ENCODE assay signal across 8 cellular contexts in genomic region chr20:63698739-63699465, GRCh38. TPM values are rescaled to one million over a fixed set of nuclear protein-coding genes. Genes with fewer than 3 reads are reported as not detected.
DNase-seq lines count a peak whose midpoint lies in the region; ATAC-seq, FAIRE-seq and TF ChIP-seq lines count a peak whose summit lies in the region.

No MANE protein-coding gene starts in this region.

- H3K27me3 ChIP-seq in HUES64 (ENCODE audit: insufficient read depth, low read length) (no peaks in the 10 kb centered on the region), astrocyte (ENCODE audit: insufficient read depth, low read length) (no peaks in the 10 kb centered on the region), stomach (no peaks in the 10 kb centered on the region)

- ATAC-seq in HG02678 (IDR thresholded peaks at IDR 0.05; ENCODE audit: unreplicated experiment) = no peak

- no peak for TF ChIP-seq POLR2A in stomach (IDR thresholded peaks at IDR 0.05)

- peaks cover 6% of the 10 kb centered on the region for H3K4me1 Mint-ChIP-seq in astrocyte (ENCODE audit: low read depth, unreplicated experiment)

- 0 out of 2 replicates have a peak, but pooled peaks cover 3% of the 10 kb centered on the region for H3K36me3 ChIP-seq in HUES64 (ENCODE audit: insufficient read depth, low read length)
- no peaks in the 10 kb centered on the region for H3K36me3 ChIP-seq in astrocyte (ENCODE audit: insufficient read depth, low read length)
- H3K36me3 ChIP-seq in kidney (ENCODE audit: control insufficient read depth in 1 of 2, insufficient read depth in 2 of 2, low read length in 2 of 2) = peaks cover 2 to 4% of the 10 kb centered on the region in 2 donors
- peaks cover 14 to 46% (median 40%) of the 10 kb centered on the region in 4 donors for H3K36me3 ChIP-seq in stomach

- H3K27ac Mint-ChIP-seq in astrocyte (ENCODE audit: unreplicated experiment) = peak overlapping the region; percentile 78

- peak; percentile 45 for FAIRE-seq in astrocyte (lab: Jason Lieb, UNC)
- FAIRE-seq in kidney (lab: Jason Lieb, UNC) = no peak
- FAIRE-seq in D721Med (lab: Jason Lieb, UNC) = no peak

- H3K9me3 Mint-ChIP-seq in astrocyte (ENCODE audit: unreplicated experiment) = no peaks in the 10 kb centered on the region

- no peaks in the 10 kb centered on the region for H4K20me1 ChIP-seq in astrocyte (ENCODE audit: insufficient read depth, low read length)

- H3K9ac ChIP-seq in HUES64 (ENCODE audit: low read depth, low read length) (no peak overlapping the region), astrocyte (ENCODE audit: low read length) (peak overlapping the region; percentile 72), kidney (ENCODE audit: low read length in 2 of 2) (no peak overlapping the region)

- H2AFZ ChIP-seq in astrocyte (ENCODE audit: low read depth, low read length) = no peak overlapping the region

- H3K4me3 ChIP-seq in AG10803 (ENCODE audit: low read length) (no peak overlapping the region), HUES64 (ENCODE audit: low read length) (no peak overlapping the region), astrocyte (ENCODE audit: insufficient read depth, low read depth, low read length) (no peak overlapping the region), kidney (ENCODE audit: low read length in 2 of 2) (no peak overlapping the region), stomach (peak overlapping the region in 1 of 4 donors; percentile 42)

- WGBS in HUES64 = 50% methylated on average over 19 of the region's 19 CpGs
- 24 to 49% (median 43%) methylated on average over 8 to 19 of the region's 19 CpGs for WGBS in stomach, 5 donors

- peaks cover 2% of the 10 kb centered on the region for H3K36me3 Mint-ChIP-seq in astrocyte (ENCODE audit: low read depth, unreplicated experiment)

- H3K27me3 Mint-ChIP-seq in astrocyte (ENCODE audit: low read depth, unreplicated experiment) = no peaks in the 10 kb centered on the region

- H3K4me2 ChIP-seq in astrocyte (ENCODE audit: low read length) = peak overlapping the region; percentile 82

- peak; percentile 16 for TF ChIP-seq EP300 in stomach (IDR thresholded peaks at IDR 0.05)

- H3K4me1 ChIP-seq in HUES64 (ENCODE audit: insufficient read depth, low read length) = peaks cover 8% of the 10 kb centered on the region
- H3K4me1 ChIP-seq in astrocyte (ENCODE audit: insufficient read depth, low read length) = peaks cover 36% of the 10 kb centered on the region
- peaks cover 0 to 14% of the 10 kb centered on the region in 2 donors for H3K4me1 ChIP-seq in kidney (ENCODE audit: control insufficient read depth in 1 of 2, insufficient read depth in 1 of 2, low read depth in 1 of 2, low read length in 2 of 2)
- H3K4me1 ChIP-seq in stomach = peaks cover 30 to 47% (median 44%) of the 10 kb centered on the region in 4 donors

- intact Hi-C loops in kidney (cut with DNase I) = no loop called here
- intact Hi-C loops in stomach (cut with DNase I; ENCODE audit: low total_unique reads) = no loop called here

- H3K27ac ChIP-seq in HUES64 (ENCODE audit: low read depth, low read length) (peak overlapping the region; percentile 63), astrocyte (ENCODE audit: low read depth, low read length) (peak overlapping the region; percentile 87), kidney (ENCODE audit: low read depth in 2 of 2, low read length in 2 of 2) (peak overlapping the region in 1 of 2 donors; percentile 32), stomach (peak overlapping the region; percentile 38 to 83 (median 57))

- H3K9me3 ChIP-seq in HUES64 (ENCODE audit: insufficient read depth, low read depth, low read length) (no peaks in the 10 kb centered on the region), astrocyte (ENCODE audit: insufficient read depth, low read depth, low read length) (no peaks in the 10 kb centered on the region), kidney (ENCODE audit: control insufficient read depth in 1 of 2, low read length in 2 of 2) (no peaks in the 10 kb centered on the region), stomach (no peaks in the 10 kb centered on the region)

- H3K4me3 Mint-ChIP-seq in astrocyte (ENCODE audit: unreplicated experiment) = no peak overlapping the region

- no peak for TF ChIP-seq CTCF in AG10803 (conservative IDR thresholded peaks at IDR 0.05; ENCODE audit: low read length)
- no peak for TF ChIP-seq CTCF in astrocyte (IDR thresholded peaks at IDR 0.05; ENCODE audit: insufficient read depth, low read depth, low read length)
- no peak for TF ChIP-seq CTCF in kidney (IDR thresholded peaks at IDR 0.05; ENCODE audit: borderline replicate concordance, extremely low read depth, insufficient read depth)
- TF ChIP-seq CTCF in stomach (IDR thresholded peaks at IDR 0.05) = no peak
- TF ChIP-seq CTCF in D721Med (IDR thresholded peaks at IDR 0.05; ENCODE audit: insufficient read depth, missing control alignments) = no peak

- DNase-seq in AG10803 (ENCODE audit: low read depth) = peak; percentile 86
- peak; percentile 86 for DNase-seq in astrocyte (ENCODE audit: low read depth)
- peak; percentile 95 for DNase-seq in kidney
- no peak for DNase-seq in stomach
- DNase-seq in C1 segment of cervical spinal cord (lab: John Stamatoyannopoulos, UW) = no peak
- no peak for DNase-seq in D721Med (ENCODE audit: insufficient read length, low spot score)

- H3K79me2 ChIP-seq in astrocyte (ENCODE audit: insufficient read depth, low read length) = peaks cover 21% of the 10 kb centered on the region

RNA-seq across cellular contexts. Expression of gene TNFRSF6B, which starts 2.5 kb away (rescaled TPM):
- polyA plus RNA-seq in HUES64 (2013, experiment 1 of 2) = 1.1 TPM
- polyA plus RNA-seq in HUES64 (2013, experiment 2 of 2) = 1.2 TPM
- 2.0 and 2.8 TPM in 2 replicates for total RNA-seq in astrocyte
- 64.5 TPM for total RNA-seq in kidney
- 2.4 TPM for polyA plus RNA-seq in kidney (ENCODE audit: insufficient read depth, low read depth, low replicate concordance)
- total RNA-seq in stomach = 10 to 100 TPM in 1 of 5 donors, 1 to 10 TPM in 3, not detected in 1; 1.1 to 16.9 (median 3.2) TPM
- 10 to 100 TPM in 1 of 3 donors, 1 to 10 TPM in 2; 8.5 to 26.2 (median 9.5) TPM for polyA plus RNA-seq in stomach

RNA-seq across cellular contexts. Expression of gene ARFRP1, which starts 8.9 kb away (rescaled TPM):
- polyA plus RNA-seq in HUES64 (2013, experiment 1 of 2) = 14.0 TPM
- polyA plus RNA-seq in HUES64 (2013, experiment 2 of 2) = 12.9 TPM
- 30.0 and 32.5 TPM in 2 replicates for total RNA-seq in astrocyte
- total RNA-seq in kidney = 71.2 TPM
- polyA plus RNA-seq in kidney (ENCODE audit: insufficient read depth, low read depth, low replicate concordance) = 60.6 TPM
- 100 to 1,000 TPM in 1 of 5 donors, 10 to 100 TPM in 3, 1 to 10 TPM in 1; 7.6 to 103 (median 35.8) TPM for total RNA-seq in stomach
- polyA plus RNA-seq in stomach = 10 to 100 TPM; 30.2 to 56.2 (median 35.9) TPM

RNA-seq across cellular contexts. Expression of gene ZGPAT, which starts 8.9 kb away (rescaled TPM):
- polyA plus RNA-seq in HUES64 (2013, experiment 1 of 2) = 16.8 TPM
- polyA plus RNA-seq in HUES64 (2013, experiment 2 of 2) = 16.4 TPM
- total RNA-seq in astrocyte (24.8 and 25.5 TPM in 2 replicates), kidney (30.5 TPM), stomach (10 to 100 TPM; 12.3 to 49.6 (median 39.3) TPM)
- polyA plus RNA-seq in kidney (ENCODE audit: insufficient read depth, low read depth, low replicate concordance) (39.6 TPM), stomach (10 to 100 TPM; 29.9 to 41.7 (median 37.7) TPM)

RNA-seq across cellular contexts. Expression of gene LIME1, which starts 37.6 kb away (rescaled TPM):
- polyA plus RNA-seq in HUES64 (2013, experiment 1 of 2) = 4.9 TPM
- polyA plus RNA-seq in HUES64 (2013, experiment 2 of 2) = 3.9 TPM
- total RNA-seq in astrocyte (7.6 TPM in 2 replicates), kidney (12.1 TPM), stomach (100 to 1,000 TPM in 1 of 5 donors, 10 to 100 TPM in 2, 1 to 10 TPM in 2; 3.6 to 117 (median 16.8) TPM)
- polyA plus RNA-seq in kidney (ENCODE audit: insufficient read depth, low read depth, low replicate concordance) (114 TPM), stomach (10 to 100 TPM; 17.1 to 24.3 (median 19.9) TPM)

RNA-seq across cellular contexts. Expression of gene SLC2A4RG, which starts 40.7 kb away (rescaled TPM):
- 26.3 TPM for polyA plus RNA-seq in HUES64 (2013, experiment 1 of 2)
- 34.2 TPM for polyA plus RNA-seq in HUES64 (2013, experiment 2 of 2)
- total RNA-seq in astrocyte (65.6 and 68.3 TPM in 2 replicates), kidney (154 TPM), stomach (10 to 100 TPM in 3 of 5 donors, 1 to 10 TPM in 2; 7.1 to 60.5 (median 25.9) TPM)
- polyA plus RNA-seq in kidney (ENCODE audit: insufficient read depth, low read depth, low replicate concordance) (171 TPM), stomach (10 to 100 TPM; 40.1 to 76.9 (median 57.4) TPM)

Comparison
In these comparisons a context has a peak if more than half of its experiments do, and no peak if none do; other contexts are left out.
1. DNase-seq: peak in AG10803 (single experiment), astrocyte (single experiment) and kidney (single experiment); none in stomach (single experiment), C1 segment of cervical spinal cord (0 of 14) and D721Med (single experiment).